ENCODE assay signal across 8 cellular contexts in genomic region chr22:37659066-37659896, GRCh38. TPM values are rescaled to one million over a fixed set of nuclear protein-coding genes. Genes with fewer than 3 reads are reported as not detected.
A peak's percentile ranks its signal among the peaks of the same experiment; 100 is the strongest.
DNase-seq lines count a peak whose midpoint lies in the region; ATAC-seq, FAIRE-seq and TF ChIP-seq lines count a peak whose summit lies in the region.

No MANE protein-coding gene starts in this region.

- ATAC-seq in HG02588 (IDR thresholded peaks at IDR 0.05; ENCODE audit: unreplicated experiment) (peak; percentile 17), esophagus mucosa (no peak)

- TF ChIP-seq POLR2A in endothelial cell of umbilical vein (IDR thresholded peaks at IDR 0.05; ENCODE audit: low read depth, low read length) = no peak

- no peak overlapping the region for H2BK120ac ChIP-seq in neuronal stem cell (ENCODE audit: low read depth, low read length)

- peak overlapping the region; percentile 71 for H3K4ac ChIP-seq in neuronal stem cell (ENCODE audit: low read length)

- H3K4me3 ChIP-seq in SJSA1 (peak overlapping the region; percentile 93), endothelial cell of umbilical vein (replicated peaks in 1 of 3; ENCODE audit: insufficient read depth in 1 of 3, low read depth in 1 of 3, low read length in 3 of 3) (peak overlapping the region; percentile 18 to 85 (median 53)), neuronal stem cell (ENCODE audit: low read length in 2 of 2) (peak overlapping the region; percentile 52 to 94)

- H3K18ac ChIP-seq in neuronal stem cell (ENCODE audit: low read length) = peak overlapping the region; percentile 92

- no peak overlapping the region for H2BK5ac ChIP-seq in neuronal stem cell (ENCODE audit: low read length)

- H2AK5ac ChIP-seq in neuronal stem cell (ENCODE audit: low read depth, low read length) = peak overlapping the region; percentile 94

- BruUV-seq in endothelial cell of umbilical vein (replicated peaks; lab: Mats Ljungman, UMichigan) = no TSS peak

- H4K8ac ChIP-seq in neuronal stem cell (ENCODE audit: low read depth, low read length) = no peak overlapping the region

- intact Hi-C loops in endothelial cell of umbilical vein (cut with micrococcal nuclease) = no loop called here

- H3K9ac ChIP-seq in endothelial cell of umbilical vein (replicated peaks; ENCODE audit: extremely low read depth, insufficient read depth, low read length) (peak overlapping the region; percentile 27), neuronal stem cell (ENCODE audit: low read depth, low read length, poor library complexity) (peak overlapping the region; percentile 98)

- H2AFZ ChIP-seq in endothelial cell of umbilical vein (ENCODE audit: low read depth, low read length) (peak overlapping the region; percentile 45), neuronal stem cell (ENCODE audit: low read length) (peak overlapping the region; percentile 88)

- H3K79me2 ChIP-seq in endothelial cell of umbilical vein (ENCODE audit: control insufficient read depth, insufficient read depth, low read length) = peaks cover 32% of the 10 kb centered on the region

- dilution Hi-C loops in endothelial cell of umbilical vein (cut with MboI; ENCODE audit: extremely low pct_ligation_motif_present, low sequenced_read_pairs) = no loop called here

- no CpG with 5 or more reads among the region's 68 CpGs for WGBS in neuronal stem cell (ENCODE audit: extremely low coverage in 2 of 2, insufficient read length in 2 of 2, insufficient replicate concordance in 1 of 2), 2 donors

- no peaks in the 10 kb centered on the region for H3K9me1 ChIP-seq in endothelial cell of umbilical vein (replicated peaks; ENCODE audit: control insufficient read depth, extremely low read depth, insufficient read depth, low read length)

- H3K36me3 ChIP-seq in SJSA1 (peaks cover 13% of the 10 kb centered on the region), endothelial cell of umbilical vein (ENCODE audit: control insufficient read depth in 2 of 2, extremely low read depth in 1 of 2, insufficient read depth in 2 of 2, low read length in 2 of 2) (no peaks in the 10 kb centered on the region), neuronal stem cell (replicated peaks in 1 of 2; ENCODE audit: control insufficient read depth in 2 of 2, insufficient read depth in 2 of 2, low read length in 2 of 2) (peaks cover 4 to 26% of the 10 kb centered on the region in 2 donors)

- H3K14ac ChIP-seq in neuronal stem cell (ENCODE audit: low read length) = peak overlapping the region; percentile 94

- FAIRE-seq in endothelial cell of umbilical vein (lab: Jason Lieb, UNC) = no peak

- no peak overlapping the region for H2BK12ac ChIP-seq in neuronal stem cell (ENCODE audit: low read length)

- H2BK15ac ChIP-seq in neuronal stem cell (ENCODE audit: low read length) = no peak overlapping the region

- peak overlapping the region; percentile 78 for H3K4me2 ChIP-seq in endothelial cell of umbilical vein (ENCODE audit: insufficient read depth, low read length)
- peak overlapping the region; percentile 82 for H3K4me2 ChIP-seq in neuronal stem cell (ENCODE audit: insufficient read depth, low read length, poor library complexity, severe bottlenecking)

- H3K27ac ChIP-seq in SJSA1 = no peak overlapping the region
- H3K27ac ChIP-seq in endothelial cell of umbilical vein (ENCODE audit: insufficient read depth, low read depth, low read length) = no peak overlapping the region
- H3K27ac ChIP-seq in neuronal stem cell (replicated peaks; ENCODE audit: low read length) = no peak overlapping the region

- CTCF ChIA-PET in endothelial cell of umbilical vein (lab: Charles Lee) = interaction anchor here (1.4 to 8.6 kb wide), 8 partner anchors 9 to 122 kb away, joined by 3 to 220 read pairs (median 10); partner anchors contain the start of genes LGALS1 and NOL12

- peaks cover 39% of the 10 kb centered on the region for H3K4me1 ChIP-seq in SJSA1 (replicated peaks)
- H3K4me1 ChIP-seq in endothelial cell of umbilical vein (ENCODE audit: control insufficient read depth, extremely low read depth, insufficient read depth, low read length) = peaks cover 17% of the 10 kb centered on the region
- peaks cover 11 to 16% of the 10 kb centered on the region in 2 donors for H3K4me1 ChIP-seq in neuronal stem cell (ENCODE audit: control insufficient read depth in 2 of 2, insufficient read depth in 1 of 2, low read depth in 1 of 2, low read length in 2 of 2)

- no peaks in the 10 kb centered on the region for H4K20me1 ChIP-seq in endothelial cell of umbilical vein (replicated peaks; ENCODE audit: control insufficient read depth, extremely low read depth, insufficient read depth, low read length)

- no peak for TF ChIP-seq CTCF in endothelial cell of umbilical vein (IDR thresholded peaks at IDR 0.05; ENCODE audit: extremely low read depth in 1 of 2, insufficient read depth in 1 of 2, low read depth in 1 of 2, low read length in 2 of 2)

- peaks cover 11% of the 10 kb centered on the region for H3K79me1 ChIP-seq in neuronal stem cell (ENCODE audit: low read depth, low read length)

- POLR2A ChIA-PET in endothelial cell of umbilical vein (lab: Charles Lee) = interaction anchor here (0.8 to 1.6 kb wide), 4 partner anchors 12 to 18 kb away, joined by 4 to 8 read pairs (median 4); partner anchors contain the start of gene LGALS1

- H3K27me3 ChIP-seq in SJSA1 (replicated peaks) (no peaks in the 10 kb centered on the region), endothelial cell of umbilical vein (ENCODE audit: control insufficient read depth in 2 of 2, insufficient read depth in 2 of 2, low read length in 2 of 2) (no peaks in the 10 kb centered on the region), neuronal stem cell (ENCODE audit: control insufficient read depth in 3 of 3, insufficient read depth in 3 of 3, low read depth in 1 of 3, low read length in 3 of 3) (no peaks in the 10 kb centered on the region)

- DNase-seq in NCI-H748 (lab: John Stamatoyannopoulos, UW; ENCODE audit: unreplicated experiment) (peak; percentile 57), NCI-H748 treated with DMSO at 0.1 percent for 48 hours (lab: John Stamatoyannopoulos, UW) (no peak), SJSA1 (ENCODE audit: low read depth in 1 of 2, low spot score in 2 of 2) (no peak), endothelial cell of umbilical vein (ENCODE audit: low read depth, low spot score) (no peak), neuronal stem cell (ENCODE audit: low spot score) (no peak), amniotic stem cell (lab: John Stamatoyannopoulos, UW) (no peak)

- H3K23ac ChIP-seq in neuronal stem cell (ENCODE audit: low read depth, low read length, poor library complexity) = peak overlapping the region; percentile 58

- H4K91ac ChIP-seq in neuronal stem cell (ENCODE audit: low read depth, low read length, poor library complexity) = no peak overlapping the region

- H3K9me3 ChIP-seq in SJSA1 (replicated peaks) (no peaks in the 10 kb centered on the region), endothelial cell of umbilical vein (replicated peaks; ENCODE audit: control insufficient read depth, insufficient read depth, low read length) (no peaks in the 10 kb centered on the region), neuronal stem cell (replicated peaks in 1 of 2; ENCODE audit: control insufficient read depth in 2 of 2, insufficient read depth in 1 of 2, low read depth in 1 of 2, low read length in 2 of 2) (no peaks in the 10 kb centered on the region)

RNA-seq across cellular contexts. Expression of gene PDXP, which starts 0.8 kb away (rescaled TPM):
- total RNA-seq in SJSA1 (2014; rRNA removed; shearing (Covaris generic)) = 47.1 and 47.7 TPM in 2 replicates
- total RNA-seq in endothelial cell of umbilical vein = 14.8 and 18.0 TPM in 2 replicates
- polyA plus RNA-seq in endothelial cell of umbilical vein = 20.0 and 22.6 TPM in 2 replicates
- 17.7 and 18.2 TPM in 2 replicates for polyA plus RNA-seq in endothelial cell of umbilical vein (2011; cell fraction: cytosol; rRNA removed)
- 6.1 and 6.5 TPM in 2 replicates for polyA plus RNA-seq in endothelial cell of umbilical vein (2011; cell fraction: nucleus; rRNA removed)
- 10.5 and 13.7 TPM in 2 replicates for polyA plus RNA-seq in endothelial cell of umbilical vein (2012)
- 9.2 and 10.3 TPM in 2 replicates for polyA minus RNA-seq in endothelial cell of umbilical vein
- 29.8 TPM for polyA minus RNA-seq in endothelial cell of umbilical vein (2011; cell fraction: cytosol; rRNA and poly(A)+ RNA removed)
- polyA minus RNA-seq in endothelial cell of umbilical vein (2011; cell fraction: nucleus; rRNA and poly(A)+ RNA removed) = 2.7 and 4.6 TPM in 2 replicates
- 46.4 TPM for polyA plus RNA-seq in neuronal stem cell (2013, experiment 1 of 2)
- polyA plus RNA-seq in neuronal stem cell (2013, experiment 2 of 2) = 44.0 TPM
- total RNA-seq in esophagus mucosa = 2.5 TPM

RNA-seq across cellular contexts. Expression of gene LGALS1, which starts 16.2 kb away (rescaled TPM):
- 5,490 and 8,922 TPM in 2 replicates for total RNA-seq in SJSA1 (2014; rRNA removed; shearing (Covaris generic))
- 2,698 and 3,340 TPM in 2 replicates for total RNA-seq in endothelial cell of umbilical vein
- polyA plus RNA-seq in endothelial cell of umbilical vein = 13,642 and 14,745 TPM in 2 replicates
- polyA plus RNA-seq in endothelial cell of umbilical vein (2011; cell fraction: cytosol; rRNA removed) = 7,658 and 7,748 TPM in 2 replicates
- polyA plus RNA-seq in endothelial cell of umbilical vein (2011; cell fraction: nucleus; rRNA removed) = 1,908 and 1,936 TPM in 2 replicates
- polyA plus RNA-seq in endothelial cell of umbilical vein (2012) = 4,419 and 5,787 TPM in 2 replicates
- 3,664 and 4,504 TPM in 2 replicates for polyA minus RNA-seq in endothelial cell of umbilical vein
- polyA minus RNA-seq in endothelial cell of umbilical vein (2011; cell fraction: cytosol; rRNA and poly(A)+ RNA removed) = 162 TPM
- 352 and 404 TPM in 2 replicates for polyA minus RNA-seq in endothelial cell of umbilical vein (2011; cell fraction: nucleus; rRNA and poly(A)+ RNA removed)
- 41.9 TPM for polyA plus RNA-seq in neuronal stem cell (2013, experiment 1 of 2)
- 44.2 TPM for polyA plus RNA-seq in neuronal stem cell (2013, experiment 2 of 2)
- total RNA-seq in esophagus mucosa = 55.5 TPM

RNA-seq across cellular contexts. Expression of gene SH3BP1, which starts 19.8 kb away (rescaled TPM):
- 8.2 and 13.6 TPM in 2 replicates for total RNA-seq in SJSA1 (2014; rRNA removed; shearing (Covaris generic))
- total RNA-seq in endothelial cell of umbilical vein = 2.8 and 4.3 TPM in 2 replicates
- polyA plus RNA-seq in endothelial cell of umbilical vein = 2.3 and 4.2 TPM in 2 replicates
- 4.8 and 5.9 TPM in 2 replicates for polyA plus RNA-seq in endothelial cell of umbilical vein (2011; cell fraction: cytosol; rRNA removed)
- 7.6 and 9.2 TPM in 2 replicates for polyA plus RNA-seq in endothelial cell of umbilical vein (2011; cell fraction: nucleus; rRNA removed)
- polyA plus RNA-seq in endothelial cell of umbilical vein (2012) = 9.5 and 10.4 TPM in 2 replicates
- polyA minus RNA-seq in endothelial cell of umbilical vein = 5.3 and 7.2 TPM in 2 replicates
- polyA minus RNA-seq in endothelial cell of umbilical vein (2011; cell fraction: cytosol; rRNA and poly(A)+ RNA removed) = not detected
- polyA minus RNA-seq in endothelial cell of umbilical vein (2011; cell fraction: nucleus; rRNA and poly(A)+ RNA removed) = 1.5 and 3.1 TPM in 2 replicates
- 14.6 TPM for polyA plus RNA-seq in neuronal stem cell (2013, experiment 1 of 2)
- polyA plus RNA-seq in neuronal stem cell (2013, experiment 2 of 2) = 14.3 TPM
- 40.2 TPM for total RNA-seq in esophagus mucosa

RNA-seq across cellular contexts. Expression of gene NOL12, which starts 26.9 kb away (rescaled TPM):
- 32.1 and 38.0 TPM in 2 replicates for total RNA-seq in SJSA1 (2014; rRNA removed; shearing (Covaris generic))
- 29.1 and 31.5 TPM in 2 replicates for total RNA-seq in endothelial cell of umbilical vein
- polyA plus RNA-seq in endothelial cell of umbilical vein = 22.0 and 23.2 TPM in 2 replicates
- 28.0 and 29.6 TPM in 2 replicates for polyA plus RNA-seq in endothelial cell of umbilical vein (2011; cell fraction: cytosol; rRNA removed)
- polyA plus RNA-seq in endothelial cell of umbilical vein (2011; cell fraction: nucleus; rRNA removed) = 38.0 and 54.7 TPM in 2 replicates
- 14.6 and 17.9 TPM in 2 replicates for polyA plus RNA-seq in endothelial cell of umbilical vein (2012)
- polyA minus RNA-seq in endothelial cell of umbilical vein = 11.6 and 13.0 TPM in 2 replicates
- polyA minus RNA-seq in endothelial cell of umbilical vein (2011; cell fraction: cytosol; rRNA and poly(A)+ RNA removed) = 10.0 TPM
- polyA minus RNA-seq in endothelial cell of umbilical vein (2011; cell fraction: nucleus; rRNA and poly(A)+ RNA removed) = 8.0 and 12.8 TPM in 2 replicates
- polyA plus RNA-seq in neuronal stem cell (2013, experiment 1 of 2) = 22.6 TPM
- 19.5 TPM for polyA plus RNA-seq in neuronal stem cell (2013, experiment 2 of 2)
- total RNA-seq in esophagus mucosa = 32.8 TPM

RNA-seq across cellular contexts. Expression of gene TRIOBP, which starts 37.6 kb away (rescaled TPM):
- total RNA-seq in SJSA1 (2014; rRNA removed; shearing (Covaris generic)) = 90.4 and 92.5 TPM in 2 replicates
- total RNA-seq in endothelial cell of umbilical vein (104 TPM in 2 replicates), esophagus mucosa (68.3 TPM)
- 53.8 and 60.6 TPM in 2 replicates for polyA plus RNA-seq in endothelial cell of umbilical vein
- 63.6 and 79.0 TPM in 2 replicates for polyA plus RNA-seq in endothelial cell of umbilical vein (2011; cell fraction: cytosol; rRNA removed)
- 47.6 and 54.0 TPM in 2 replicates for polyA plus RNA-seq in endothelial cell of umbilical vein (2011; cell fraction: nucleus; rRNA removed)
- 54.5 and 57.2 TPM in 2 replicates for polyA plus RNA-seq in endothelial cell of umbilical vein (2012)
- 107 and 137 TPM in 2 replicates for polyA minus RNA-seq in endothelial cell of umbilical vein
- 14.3 TPM for polyA minus RNA-seq in endothelial cell of umbilical vein (2011; cell fraction: cytosol; rRNA and poly(A)+ RNA removed)
- polyA minus RNA-seq in endothelial cell of umbilical vein (2011; cell fraction: nucleus; rRNA and poly(A)+ RNA removed) = 37.7 and 39.5 TPM in 2 replicates
- 17.8 TPM for polyA plus RNA-seq in neuronal stem cell (2013, experiment 1 of 2)
- 17.3 TPM for polyA plus RNA-seq in neuronal stem cell (2013, experiment 2 of 2)

Comparison
In these comparisons a context has a peak if more than half of its experiments do, and no peak if none do; other contexts are left out.
1. RNA of gene LGALS1, which starts 16.2 kb away (total RNA-seq): 5,490 to 8,922 TPM in SJSA1 and 2,698 to 3,340 TPM in endothelial cell of umbilical vein; 55.5 TPM in esophagus mucosa (single experiment); every median in the first group is over 10 times any median in the second.
2. Peak in every context shown above with its lines, with median percentiles within 50 percentile points of each other: H3K4me3 ChIP-seq.